In the genomic region with DNA sequence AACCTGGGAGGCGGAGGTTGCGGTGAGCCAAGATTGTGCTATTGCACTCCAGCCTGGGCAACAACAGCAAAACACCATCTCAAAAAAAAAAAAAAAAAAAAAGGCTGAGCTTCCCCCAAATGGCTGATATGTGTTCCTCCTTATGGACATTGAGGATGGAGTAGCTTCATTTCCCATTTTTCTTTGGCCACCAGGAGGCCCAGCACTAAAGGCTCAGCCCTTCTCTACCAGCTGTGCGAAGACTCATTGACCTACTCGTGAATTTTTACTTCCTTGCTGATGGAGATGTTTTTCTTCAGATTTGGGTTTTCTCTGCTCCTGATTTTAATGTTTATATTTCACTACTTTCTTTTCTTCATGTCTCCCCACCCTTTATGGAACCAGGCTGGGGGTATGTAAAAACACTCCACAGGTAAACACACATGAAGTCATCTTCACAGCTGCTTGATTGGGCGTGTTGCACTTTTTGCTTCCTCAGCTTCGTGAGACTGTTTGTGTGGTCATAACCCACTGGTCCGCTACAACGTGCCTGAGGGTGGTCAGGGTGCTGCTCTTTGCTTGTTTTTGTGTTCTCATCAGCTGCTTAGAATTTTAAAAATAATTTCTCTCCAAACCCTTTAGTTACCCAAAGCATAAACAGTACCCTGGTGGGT, we compare ENCODE assay signal across 11 cellular contexts. TPM values are rescaled to one million over a fixed set of nuclear protein-coding genes. Genes with fewer than 3 reads are reported as not detected.
DNase-seq lines count a peak whose midpoint lies in the region; ATAC-seq, FAIRE-seq and TF ChIP-seq lines count a peak whose summit lies in the region.
"Had no signal": no experiment of that assay in that cellular context is flagged by ENCODE, and none has a peak within 500 bp of the region (broad histone marks: within the 10 kb centered on the region; RNA-seq: fewer than 3 reads in every experiment).

No MANE protein-coding gene starts in this region.

- no peak overlapping the region for H3K4me3 ChIP-seq in LNCaP clone FGC (ENCODE audit: low read depth, low read length)
- H3K4me3 ChIP-seq in bronchial epithelial cell (ENCODE audit: low read depth, low read length), result no peak overlapping the region

- no peaks in the 10 kb centered on the region for H3K9me3 Mint-ChIP-seq in naive B cell

- TF ChIP-seq CTCF in LNCaP clone FGC (IDR thresholded peaks at IDR 0.05; ENCODE audit: control insufficient read depth, extremely low read depth, insufficient read depth), result 0 out of 2 replicates have a peak, but pooled peaks have one; percentile 24
- TF ChIP-seq CTCF in bronchial epithelial cell (IDR thresholded peaks at IDR 0.05; ENCODE audit: insufficient read depth, low read length, severe bottlenecking), result peak; percentile 53

- H3K27me3 ChIP-seq in bronchial epithelial cell (ENCODE audit: control insufficient read depth, insufficient read depth, low read length), result no peaks in the 10 kb centered on the region

- peak; percentile 34 for DNase-seq in DMS114 treated with DMSO at 0.1 percent for 48 hours (lab: John Stamatoyannopoulos, UW; ENCODE audit: unreplicated experiment)
- DNase-seq in LNCaP clone FGC (ENCODE audit: low read depth), result no peak
- DNase-seq in bronchial epithelial cell (ENCODE audit: low read depth), result no peak
- peak; percentile 66 for DNase-seq in naive B cell
- DNase-seq in NCI-H2029 treated with DMSO at 0.1 percent for 48 hours (lab: John Stamatoyannopoulos, UW), result no peak
- DNase-seq: kidney, NCI-H187 treated with DMSO at 0.1 percent for 48 hours had no signal

- peaks cover 18 to 34% of the 10 kb centered on the region in 2 donors for H3K36me3 Mint-ChIP-seq in naive B cell

- FAIRE-seq in bronchial epithelial cell (lab: Jason Lieb, UNC), result no peak
- FAIRE-seq: kidney had no signal

- H3K4me1 Mint-ChIP-seq in naive B cell, result peaks cover 69 to 99% (median 93%) of the 10 kb centered on the region in 3 donors

- ATAC-seq in naive B cell (ENCODE audit: low read depth in 2 of 2) (peak; percentile 49 to 63), HG03457 (IDR thresholded peaks at IDR 0.05; ENCODE audit: unreplicated experiment) (no peak), HG02610 (IDR thresholded peaks at IDR 0.05; ENCODE audit: unreplicated experiment) (no peak), HG02759 (IDR thresholded peaks at IDR 0.05; ENCODE audit: unreplicated experiment) (no peak)

- peak overlapping the region; percentile 66 to 91 (median 86) for H3K4me3 Mint-ChIP-seq in naive B cell

- H3K27me3 Mint-ChIP-seq in naive B cell, result no peaks in the 10 kb centered on the region

- H3K27ac Mint-ChIP-seq in naive B cell, result peak overlapping the region; percentile 87 to 99 (median 98)

- peaks cover 21% of the 10 kb centered on the region for H3K36me3 ChIP-seq in bronchial epithelial cell (ENCODE audit: control insufficient read depth, insufficient read depth, low read length)

RNA-seq across cellular contexts. Expression of a gene that starts 13.5 kb away (rescaled TPM):
- total RNA-seq in bronchial epithelial cell, result 90.6 and 156 TPM in 2 replicates
- polyA plus RNA-seq in naive B cell (ENCODE audit: low read depth in 6 of 6), result 100 to 1,000 TPM in 4 of 6 donors, 10 to 100 TPM in 2; 96.8 to 172 (median 103) TPM

RNA-seq across cellular contexts. Expression of a gene that starts 19.1 kb away (rescaled TPM):
- total RNA-seq in bronchial epithelial cell, result 41.1 and 50.2 TPM in 2 replicates
- polyA plus RNA-seq in naive B cell (ENCODE audit: low read depth in 6 of 6), result 100 to 1,000 TPM; 204 to 259 (median 235) TPM

RNA-seq across cellular contexts. Expression of a gene that starts 19.3 kb away (rescaled TPM):
- total RNA-seq in bronchial epithelial cell, result 2.0 and 2.9 TPM in 2 replicates
- 1 to 10 TPM in 4 of 6 donors, under 1 TPM in 2; 0.70 to 2.1 (median 1.3) TPM for polyA plus RNA-seq in naive B cell (ENCODE audit: low read depth in 6 of 6)

RNA-seq across cellular contexts. Expression of a gene that starts 34.7 kb away (rescaled TPM):
- under 0.01 TPM in 2 replicates for total RNA-seq in bronchial epithelial cell
- 1 to 10 TPM in 1 of 6 donors, under 1 TPM in 3, not detected in 2; 0.11 to 1.4 (median 0.34) TPM for polyA plus RNA-seq in naive B cell (ENCODE audit: low read depth in 6 of 6)
- total RNA-seq: aorta had no signal
- polyA plus RNA-seq: aorta had no signal

RNA-seq across cellular contexts. Expression of a gene that starts 50.8 kb away (rescaled TPM):
- 99.1 and 114 TPM in 2 replicates for total RNA-seq in bronchial epithelial cell
- polyA plus RNA-seq in naive B cell (ENCODE audit: low read depth in 6 of 6), result 10 to 100 TPM; 33.6 to 80.2 (median 54.1) TPM

Comparison
In these comparisons a context has a peak if more than half of its experiments do, and no peak if none do; other contexts are left out.
1. DNase-seq: peak in DMS114 treated with DMSO at 0.1 percent for 48 hours (single experiment) and naive B cell (single experiment); none in LNCaP clone FGC (single experiment), bronchial epithelial cell (single experiment) and NCI-H2029 treated with DMSO at 0.1 percent for 48 hours (single experiment).
2. ATAC-seq: peak in naive B cell (2 of 2); none in HG03457 (single experiment), HG02610 (single experiment) and HG02759 (single experiment).